Comparison of ENCODE assay signal across 1 cellular context in genomic region chr11:64854534-64855502, GRCh38.
TF ChIP-seq lines count a peak whose summit lies in the region.

No MANE protein-coding gene starts in this region.

TF ChIP-seq in HCT116, 20 proteins besides CTCF, POLR2A, EP300 and RAD21 (continued from another document):
- TF ChIP-seq EGR1 (IDR thresholded peaks at IDR 0.05; ENCODE audit: low read depth): no peak
- TF ChIP-seq POLR2AphosphoS5 (IDR thresholded peaks at IDR 0.05; ENCODE audit: low read depth, low read length): peak; percentile 88
- no peak for TF ChIP-seq ATF3 (IDR thresholded peaks at IDR 0.05)
- no peak for TF ChIP-seq CEBPB (IDR thresholded peaks at IDR 0.05; ENCODE audit: low read depth)
- TF ChIP-seq FOSL1 (IDR thresholded peaks at IDR 0.05; ENCODE audit: low read depth): no peak
- TF ChIP-seq, protein P1, sequence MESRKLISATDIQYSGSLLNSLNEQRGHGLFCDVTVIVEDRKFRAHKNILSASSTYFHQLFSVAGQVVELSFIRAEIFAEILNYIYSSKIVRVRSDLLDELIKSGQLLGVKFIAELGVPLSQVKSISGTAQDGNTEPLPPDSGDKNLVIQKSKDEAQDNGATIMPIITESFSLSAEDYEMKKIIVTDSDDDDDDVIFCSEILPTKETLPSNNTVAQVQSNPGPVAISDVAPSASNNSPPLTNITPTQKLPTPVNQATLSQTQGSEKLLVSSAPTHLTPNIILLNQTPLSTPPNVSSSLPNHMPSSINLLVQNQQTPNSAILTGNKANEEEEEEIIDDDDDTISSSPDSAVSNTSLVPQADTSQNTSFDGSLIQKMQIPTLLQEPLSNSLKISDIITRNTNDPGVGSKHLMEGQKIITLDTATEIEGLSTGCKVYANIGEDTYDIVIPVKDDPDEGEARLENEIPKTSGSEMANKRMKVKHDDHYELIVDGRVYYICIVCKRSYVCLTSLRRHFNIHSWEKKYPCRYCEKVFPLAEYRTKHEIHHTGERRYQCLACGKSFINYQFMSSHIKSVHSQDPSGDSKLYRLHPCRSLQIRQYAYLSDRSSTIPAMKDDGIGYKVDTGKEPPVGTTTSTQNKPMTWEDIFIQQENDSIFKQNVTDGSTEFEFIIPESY (IDR thresholded peaks at IDR 0.05; ENCODE audit: extremely low read depth, insufficient replicate concordance, low read length): peak; percentile 66
- TF ChIP-seq SP1 (IDR thresholded peaks at IDR 0.05; ENCODE audit: low read depth): no peak
- TF ChIP-seq, protein P2, sequence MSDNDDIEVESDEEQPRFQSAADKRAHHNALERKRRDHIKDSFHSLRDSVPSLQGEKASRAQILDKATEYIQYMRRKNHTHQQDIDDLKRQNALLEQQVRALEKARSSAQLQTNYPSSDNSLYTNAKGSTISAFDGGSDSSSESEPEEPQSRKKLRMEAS (IDR thresholded peaks at IDR 0.05): no peak
- peak; percentile 75 for TF ChIP-seq TCF7L2 (IDR thresholded peaks at IDR 0.05; ENCODE audit: borderline replicate concordance, extremely low read depth, insufficient read depth, insufficient read length)
- TF ChIP-seq EZH2 (IDR thresholded peaks at IDR 0.05): no peak
